ENCODE assay signal across 8 cellular contexts in genomic region chr14:68683326-68683725, GRCh38.
DNase-seq lines count a peak whose midpoint lies in the region; ATAC-seq and TF ChIP-seq lines count a peak whose summit lies in the region.

No MANE protein-coding gene starts in this region.

- no peak for TF ChIP-seq CTCF in activated B cell treated with CpG ODN at 0.5 μM for 24 hours (IDR thresholded peaks at IDR 0.05)
- TF ChIP-seq CTCF in heart right ventricle (IDR thresholded peaks at IDR 0.05) = no peak
- TF ChIP-seq CTCF in smooth muscle cell (IDR thresholded peaks at IDR 0.05; ENCODE audit: borderline replicate concordance, insufficient read depth, poor library complexity, severe bottlenecking) = no peak

- peak overlapping the region; percentile 78 for H3K4me3 Mint-ChIP-seq in activated B cell treated with CpG ODN at 0.5 μM for 24 hours

- peak overlapping the region; percentile 47 to 96 (median 80) for H3K27ac ChIP-seq in heart right ventricle
- peak overlapping the region; percentile 98 for H3K27ac ChIP-seq in smooth muscle cell (ENCODE audit: low read depth)

- CTCF ChIA-PET in activated B cell treated with CpG ODN at 0.5 μM for 24 hours (lab: Charles Lee) = interaction anchor here (0.7 to 1.5 kb wide), 9 partner anchors 54 to 749 kb away, joined by 3 to 6 read pairs (median 4); no protein-coding TSS in a partner anchor

- no peaks in the 10 kb centered on the region for H3K9me3 Mint-ChIP-seq in activated B cell treated with CpG ODN at 0.5 μM for 24 hours

- H3K27me3 Mint-ChIP-seq in activated B cell treated with CpG ODN at 0.5 μM for 24 hours = no peaks in the 10 kb centered on the region

- peaks cover 30% of the 10 kb centered on the region for H3K36me3 Mint-ChIP-seq in activated B cell treated with CpG ODN at 0.5 μM for 24 hours (ENCODE audit: low read depth)

- WGBS in heart right ventricle, 2 donors = 69 to 81% methylated on average over 7 of the region's 7 CpGs
- WGBS in smooth muscle cell (ENCODE audit: low lambda C conversion rate) = 74% methylated on average over 7 of the region's 7 CpGs

- intact Hi-C loops in activated B cell treated with CpG ODN at 0.5 μM for 24 hours (cut with micrococcal nuclease) (no loop called here), heart right ventricle (cut with DNase I) (loop anchor here in 5 of 10 donors (2.0 to 10.0 kb wide), 5 partner anchors 44 to 109 kb away; partner anchors contain the start of gene ZFP36L1 (in 3 of the 5))

- no peaks in the 10 kb centered on the region for H3K79me2 ChIP-seq in smooth muscle cell (ENCODE audit: low read depth)

- peak overlapping the region; percentile 58 for H3K4me2 ChIP-seq in smooth muscle cell

- DNase-seq in HT1080 (ENCODE audit: low read depth) (peak; percentile 68), activated B cell treated with CpG ODN at 0.5 μM for 24 hours (no peak), heart right ventricle (no peak), smooth muscle cell (lab: John Stamatoyannopoulos, UW; ENCODE audit: unreplicated experiment) (no peak), NCI-H1417 (lab: John Stamatoyannopoulos, UW) (no peak), left lobe of liver (ENCODE audit: low spot score) (no peak)

- H4K20me1 ChIP-seq in smooth muscle cell (ENCODE audit: low read depth) = no peaks in the 10 kb centered on the region

- H3K36me3 ChIP-seq in heart right ventricle = no peaks in the 10 kb centered on the region
- no peaks in the 10 kb centered on the region for H3K36me3 ChIP-seq in smooth muscle cell (ENCODE audit: low read depth)

- ATAC-seq in activated B cell treated with CpG ODN at 0.5 μM for 24 hours (ENCODE audit: low read depth) (no peak), heart right ventricle (peak; percentile 2 to 24 (median 10)), GM18868 (IDR thresholded peaks at IDR 0.05; ENCODE audit: unreplicated experiment) (no peak), GM21737 (IDR thresholded peaks at IDR 0.05; ENCODE audit: unreplicated experiment) (no peak), left lobe of liver (no peak)

- no peak overlapping the region for H2AFZ ChIP-seq in smooth muscle cell (ENCODE audit: low read depth)

- H3K27ac Mint-ChIP-seq in activated B cell treated with CpG ODN at 0.5 μM for 24 hours = peak overlapping the region; percentile 97

- H3K4me1 Mint-ChIP-seq in activated B cell treated with CpG ODN at 0.5 μM for 24 hours = peaks cover 86% of the 10 kb centered on the region

- H3K27me3 ChIP-seq in heart right ventricle (no peaks in the 10 kb centered on the region), smooth muscle cell (ENCODE audit: low read depth) (no peaks in the 10 kb centered on the region)

- H3K4me1 ChIP-seq in heart right ventricle (peaks cover 25 to 63% (median 54%) of the 10 kb centered on the region in 9 donors), smooth muscle cell (ENCODE audit: low read depth) (peaks cover 35% of the 10 kb centered on the region)

- H3K9ac ChIP-seq in smooth muscle cell (ENCODE audit: low read depth) = peak overlapping the region; percentile 75

- H3F3A ChIP-seq in smooth muscle cell (ENCODE audit: low read depth) = peaks cover 39% of the 10 kb centered on the region

- peaks cover 0 to 5% (median 0%) of the 10 kb centered on the region in 11 donors for H3K9me3 ChIP-seq in heart right ventricle
- H3K9me3 ChIP-seq in smooth muscle cell (replicated peaks; ENCODE audit: low read depth) = no peaks in the 10 kb centered on the region

- POLR2A ChIA-PET in activated B cell treated with CpG ODN at 0.5 μM for 24 hours (lab: Charles Lee) = interaction anchor here (0.6 to 10.6 kb wide), 42 partner anchors 8 to 739 kb away, joined by 3 to 604 read pairs (median 8); partner anchors contain the start of gene ZFP36L1

- H3K4me3 ChIP-seq in heart right ventricle = no peak overlapping the region
- H3K4me3 ChIP-seq in smooth muscle cell = no peak overlapping the region

Comparison
In these comparisons a context has a peak if more than half of its experiments do, and no peak if none do; other contexts are left out.
1. ATAC-seq: peak in heart right ventricle (8 of 8); none in activated B cell treated with CpG ODN at 0.5 μM for 24 hours (single experiment), GM18868 (single experiment), GM21737 (single experiment) and left lobe of liver (single experiment).